7 cellular contexts compared by ENCODE assay signal in the genomic region with DNA sequence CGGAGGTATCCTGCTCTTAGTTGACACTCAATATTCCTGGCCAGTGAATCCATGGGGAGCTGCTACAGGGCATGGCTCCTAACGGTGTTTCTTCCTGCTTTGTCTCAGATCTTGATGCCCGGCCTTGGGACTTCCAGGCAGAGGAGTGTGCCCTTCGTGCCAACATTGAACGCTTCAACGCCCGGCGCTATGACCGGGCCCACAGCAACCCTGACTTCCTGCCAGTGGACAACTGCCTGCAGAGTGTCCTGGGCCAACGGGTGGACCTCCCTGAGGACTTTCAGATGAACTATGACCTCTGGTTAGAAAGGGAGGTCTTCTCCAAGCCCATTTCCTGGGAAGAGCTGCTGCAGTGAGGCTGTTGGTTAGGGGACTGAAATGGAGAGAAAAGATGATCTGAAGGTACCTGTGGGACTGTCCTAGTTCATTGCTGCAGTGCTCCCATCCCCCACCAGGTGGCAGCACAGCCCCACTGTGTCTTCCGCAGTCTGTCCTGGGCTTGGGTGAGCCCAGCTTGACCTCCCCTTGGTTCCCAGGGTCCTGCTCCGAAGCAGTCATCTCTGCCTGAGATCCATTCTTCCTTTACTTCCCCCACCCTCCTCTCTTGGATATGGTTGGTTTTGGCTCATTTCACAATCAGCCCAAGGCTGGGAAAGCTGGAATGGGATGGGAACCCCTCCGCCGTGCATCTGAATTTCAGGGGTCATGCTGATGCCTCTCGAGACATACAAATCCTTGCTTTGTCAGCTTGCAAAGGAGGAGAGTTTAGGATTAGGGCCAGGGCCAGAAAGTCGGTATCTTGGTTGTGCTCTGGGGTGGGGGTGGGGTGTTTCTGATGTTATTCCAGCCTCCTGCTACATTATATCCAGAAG. TPM values are rescaled to one million over a fixed set of nuclear protein-coding genes. Genes with fewer than 3 reads are reported as not detected.
DNase-seq lines count a peak whose midpoint lies in the region; ATAC-seq and TF ChIP-seq lines count a peak whose summit lies in the region.

No MANE protein-coding gene starts in this region.

- H3K36me3 Mint-ChIP-seq in WTC11, result peaks cover 73% of the 10 kb centered on the region

- POLR2A ChIA-PET in WTC11 (lab: Charles Lee), result interaction anchor here (1.0 kb wide), 1 partner anchor 19 kb away, joined by 3 read pairs; a partner anchor contains a TSS

- no peaks in the 10 kb centered on the region for H3K27me3 Mint-ChIP-seq in WTC11 (ENCODE audit: low read depth)

- no peak overlapping the region for H3K4me3 ChIP-seq in KMS-11 (IDR thresholded peaks at IDR 0.05; ENCODE audit: insufficient read depth, low read depth, low read length)
- H3K4me3 ChIP-seq in breast epithelium, result no peak overlapping the region

- H3K36me3 ChIP-seq in KMS-11 (ENCODE audit: insufficient read depth) (no peaks in the 10 kb centered on the region; the same call in 1 of the 2 replicates), breast epithelium (peaks cover 7% of the 10 kb centered on the region)

- DNase-seq in GM10266 (ENCODE audit: extremely low spot score), result peak; percentile 70
- peak; percentile 86 for DNase-seq in WTC11 (ENCODE audit: low spot score)
- DNase-seq in breast epithelium (ENCODE audit: low spot score in 2 of 2), result peak; percentile 43 to 76
- DNase-seq in left kidney (ENCODE audit: low read depth, low spot score), result peak; percentile 71
- peak; percentile 41 to 69 (median 50) for DNase-seq in stimulated activated CD4-positive, alpha-beta T cell treated with anti-CD3 and anti-CD28 coated beads, TNF-alpha, amount 100 ng/mL, for 24 hours (ENCODE audit: low read depth in 3 of 3)

- no peaks in the 10 kb centered on the region for H4K20me1 ChIP-seq in KMS-11 (ENCODE audit: insufficient read depth)

- CTCF ChIA-PET in WTC11 (lab: Charles Lee), result interaction anchor here (0.6 to 4.0 kb wide), 32 partner anchors 8 to 407 kb away, joined by 3 to 87 read pairs (median 6); a partner anchor contains a TSS

- no peaks in the 10 kb centered on the region for H3K4me1 Mint-ChIP-seq in WTC11

- TF ChIP-seq CTCF in GM10266 (IDR thresholded peaks at IDR 0.05; ENCODE audit: control insufficient read depth, insufficient read depth, low read depth, missing control alignments), result peak; percentile 91
- TF ChIP-seq CTCF in KMS-11 (conservative IDR thresholded peaks at IDR 0.05; ENCODE audit: low read depth, low read length), result peak; percentile 99
- peak; percentile 95 for TF ChIP-seq CTCF in WTC11 (IDR thresholded peaks at IDR 0.05)
- TF ChIP-seq CTCF in breast epithelium (IDR thresholded peaks at IDR 0.05), result peak; percentile 78 to 86 (median 81)

- H3K27ac ChIP-seq in KMS-11 (no peak overlapping the region), breast epithelium (no peak overlapping the region)

- no peak overlapping the region; the same call in 1 of the 2 replicates for H3K27ac Mint-ChIP-seq in WTC11

- H2AFZ ChIP-seq in KMS-11 (ENCODE audit: low read depth), result no peak overlapping the region

- H3K4me1 ChIP-seq in KMS-11 (ENCODE audit: low read depth, poor library complexity, severe bottlenecking) (no peaks in the 10 kb centered on the region), breast epithelium (peaks cover 0 to 13% of the 10 kb centered on the region in 2 donors)

- no peaks in the 10 kb centered on the region for H3K9me3 ChIP-seq in breast epithelium

- no peaks in the 10 kb centered on the region for H3K27me3 ChIP-seq in KMS-11 (ENCODE audit: insufficient read depth, low read depth)
- H3K27me3 ChIP-seq in breast epithelium, result no peaks in the 10 kb centered on the region

- H3K4me3 Mint-ChIP-seq in WTC11, result no peak overlapping the region

- no peak overlapping the region for H3K4me2 ChIP-seq in KMS-11

- no peaks in the 10 kb centered on the region for H3K9me3 Mint-ChIP-seq in WTC11

- intact Hi-C loops in breast epithelium (cut with DNase I; ENCODE audit: low total_unique reads), result loop anchor here (10.0 kb wide), 1 partner anchor 51 kb away; no protein-coding TSS in a partner anchor

- H3K79me2 ChIP-seq in KMS-11 (ENCODE audit: insufficient read depth, low read depth), result no peaks in the 10 kb centered on the region

- H3K9ac ChIP-seq in KMS-11, result no peak overlapping the region

- no peak for TF ChIP-seq POLR2A in breast epithelium (IDR thresholded peaks at IDR 0.05)

- ATAC-seq in WTC11 (peak; percentile 94), HG03565 (IDR thresholded peaks at IDR 0.05; ENCODE audit: unreplicated experiment) (no peak)

TF ChIP-seq in WTC11, 78 proteins besides CTCF, POLR2A, EP300 and RAD21:
- no peak for TF ChIP-seq ESRRA (CRISPR knock-in tag; IDR thresholded peaks at IDR 0.05; ENCODE audit: borderline replicate concordance)

RNA-seq across cellular contexts. Expression of a gene that starts 16.7 kb away (rescaled TPM):
- total RNA-seq in WTC11 (2021) (0.09 to 0.15 TPM in 2 of 3 replicates, not detected in the other), breast epithelium (under 1 TPM; 0.44 to 0.80 (median 0.66) TPM)

RNA-seq across cellular contexts. Expression of a gene that starts 19.4 kb away (rescaled TPM):
- total RNA-seq in WTC11 (2021) (36.8 to 42.8 TPM (median 38.2 TPM) in 3 replicates), breast epithelium (10 to 100 TPM; 35.7 to 59.0 (median 56.6) TPM)

RNA-seq across cellular contexts. Expression of a gene that starts 58.5 kb away (rescaled TPM):
- total RNA-seq in WTC11 (2021), result 0.11 TPM in 1 of 3 replicates, not detected in the others
- 1 to 10 TPM in 1 of 3 donors, under 1 TPM in 2; 0.29 to 1.6 (median 0.96) TPM for total RNA-seq in breast epithelium
